Comparison of ENCODE assay signal across 9 cellular contexts in the genomic region with DNA sequence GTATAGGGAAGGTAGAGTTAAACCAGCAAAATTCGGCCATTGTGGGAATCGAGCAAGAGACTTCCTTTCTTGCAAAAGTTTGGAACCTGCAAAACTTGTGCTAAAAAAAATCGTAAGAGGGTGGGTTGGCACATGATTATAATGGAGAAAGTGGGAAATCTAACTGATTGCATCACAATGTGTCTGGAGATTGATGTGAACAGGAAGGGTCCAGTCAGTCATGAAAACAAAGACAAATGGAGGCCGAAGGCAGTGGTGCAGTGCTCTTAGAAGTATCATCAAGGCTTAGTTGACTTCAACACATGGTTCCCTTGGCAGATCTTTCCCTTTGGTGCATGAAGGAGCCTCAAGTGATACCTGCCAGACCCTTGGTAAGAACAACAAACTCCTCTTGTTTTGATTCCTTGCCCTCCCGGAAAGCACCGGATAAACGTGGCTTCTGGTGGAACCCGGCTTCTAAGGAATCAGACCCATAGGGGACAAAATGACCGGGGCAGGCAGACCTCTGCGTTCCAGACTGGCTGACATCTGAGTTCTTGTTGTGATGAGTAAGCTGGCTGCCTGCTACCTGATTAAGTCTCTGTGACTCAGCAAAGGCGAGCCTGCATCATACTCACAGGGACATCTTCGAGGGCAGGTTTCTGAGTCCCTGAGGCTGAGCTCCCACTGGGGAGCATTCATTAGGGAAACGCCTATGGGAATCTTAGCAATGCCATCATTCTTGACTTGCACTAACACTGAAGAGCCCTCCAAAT.
A peak's percentile ranks its signal among the peaks of the same experiment; 100 is the strongest.
DNase-seq lines count a peak whose midpoint lies in the region; ATAC-seq, FAIRE-seq and TF ChIP-seq lines count a peak whose summit lies in the region.
"Had no signal": no experiment of that assay in that cellular context is flagged by ENCODE, and none has a peak within 500 bp of the region (broad histone marks: within the 10 kb centered on the region; RNA-seq: fewer than 3 reads in every experiment).

No MANE protein-coding gene starts in this region.

- H3K4me3 Mint-ChIP-seq in central memory CD8-positive, alpha-beta T cell, result no peak overlapping the region

- H3K79me2 ChIP-seq in neural cell (replicated peaks; ENCODE audit: insufficient read depth, low read length), result no peaks in the 10 kb centered on the region

- H2AFZ ChIP-seq in neural cell (ENCODE audit: low read depth, low read length), result no peak overlapping the region

- H3K27me3 ChIP-seq in HUES6 (ENCODE audit: control insufficient read depth, insufficient read depth, low read length) (no peaks in the 10 kb centered on the region), neural cell (ENCODE audit: insufficient read depth, low read depth, low read length) (no peaks in the 10 kb centered on the region)

- H3K27me3 Mint-ChIP-seq in central memory CD8-positive, alpha-beta T cell, result no peaks in the 10 kb centered on the region

- peaks cover 8% of the 10 kb centered on the region; the same call in 1 of the 2 replicates for H3K4me1 ChIP-seq in HUES6 (ENCODE audit: control insufficient read depth, insufficient read depth, low read length)

- H3K9me2 ChIP-seq in neural cell (ENCODE audit: insufficient read depth, low read length), result no peaks in the 10 kb centered on the region

- TF ChIP-seq EP300 in neural cell (conservative IDR thresholded peaks at IDR 0.05; ENCODE audit: poor library complexity, severe bottlenecking), result no peak

- H3K9me3 ChIP-seq in HUES6 (ENCODE audit: control insufficient read depth, insufficient read depth, low read depth, low read length), result no peaks in the 10 kb centered on the region
- no peaks in the 10 kb centered on the region for H3K9me3 ChIP-seq in neural cell (ENCODE audit: low read length)

- peaks cover 36% of the 10 kb centered on the region for H3K4me1 Mint-ChIP-seq in central memory CD8-positive, alpha-beta T cell

- H3K36me3 ChIP-seq in HUES6 (ENCODE audit: control insufficient read depth, insufficient read depth, low read length) (0 out of 2 replicates have a peak, but pooled peaks cover 4% of the 10 kb centered on the region), neural cell (ENCODE audit: insufficient read depth, low read length) (no peaks in the 10 kb centered on the region)

- peak overlapping the region; percentile 4; the same call in 1 of the 2 replicates for H3K27ac ChIP-seq in HUES6 (ENCODE audit: low read depth, low read length)
- H3K27ac ChIP-seq in neural cell (ENCODE audit: low read length), result peak overlapping the region; percentile 67

- TF ChIP-seq RAD21 in neural cell (conservative IDR thresholded peaks at IDR 0.05), result no peak

- DNase-seq in Daoy (ENCODE audit: low read depth) (peak; percentile 66), GM12892 (ENCODE audit: insufficient read length) (no peak)
- DNase-seq in central memory CD8-positive, alpha-beta T cell (ENCODE audit: low spot score in 2 of 2), result no peak
- DNase-seq: NK-92 treated with Interleukin-12 subunit alpha and Interleukin-12 subunit beta, amount 100 ng/mL, for 24 hours; substantia nigra had no signal

- no peak overlapping the region for H3K4me3 ChIP-seq in HUES6 (ENCODE audit: low read depth, low read length)
- no peak overlapping the region for H3K4me3 ChIP-seq in neural cell (ENCODE audit: low read length)

- no peak for ATAC-seq in central memory CD8-positive, alpha-beta T cell (replicated peaks; ENCODE audit: extremely low read depth, poor library complexity, severe bottlenecking)
- ATAC-seq in HG02642 (IDR thresholded peaks at IDR 0.05; ENCODE audit: poor library complexity, unreplicated experiment) (no peak), GM21576 (IDR thresholded peaks at IDR 0.05; ENCODE audit: unreplicated experiment) (no peak)

- no peak for TF ChIP-seq CTCF in neural cell (IDR thresholded peaks at IDR 0.05; ENCODE audit: poor library complexity, severe bottlenecking)

- no peaks in the 10 kb centered on the region for H3F3A ChIP-seq in neural cell (ENCODE audit: insufficient read depth, low read length, poor library complexity, severe bottlenecking)

- H4K20me1 ChIP-seq in neural cell (ENCODE audit: insufficient read depth), result no peaks in the 10 kb centered on the region

- H3K9me3 Mint-ChIP-seq in central memory CD8-positive, alpha-beta T cell, result no peaks in the 10 kb centered on the region

- H3K36me3 Mint-ChIP-seq in central memory CD8-positive, alpha-beta T cell (ENCODE audit: insufficient read depth), result peaks cover 22% of the 10 kb centered on the region

- peak overlapping the region; percentile 27 for H3K9ac ChIP-seq in HUES6 (ENCODE audit: low read length)
- H3K9ac ChIP-seq in neural cell (ENCODE audit: low read length), result no peak overlapping the region

- H3K27ac Mint-ChIP-seq in central memory CD8-positive, alpha-beta T cell (ENCODE audit: low read depth), result peak overlapping the region; percentile 57

- FAIRE-seq in GM12892 (lab: Jason Lieb, UNC), result no peak

- TF ChIP-seq POLR2A in GM12892 (IDR thresholded peaks at IDR 0.05; ENCODE audit: low read depth, low read length), result no peak

- H3K4me2 ChIP-seq in neural cell (ENCODE audit: low read length), result no peak overlapping the region

TF ChIP-seq in neural cell, 6 proteins besides CTCF, POLR2A, EP300 and RAD21:
- TF ChIP-seq, protein P1, sequence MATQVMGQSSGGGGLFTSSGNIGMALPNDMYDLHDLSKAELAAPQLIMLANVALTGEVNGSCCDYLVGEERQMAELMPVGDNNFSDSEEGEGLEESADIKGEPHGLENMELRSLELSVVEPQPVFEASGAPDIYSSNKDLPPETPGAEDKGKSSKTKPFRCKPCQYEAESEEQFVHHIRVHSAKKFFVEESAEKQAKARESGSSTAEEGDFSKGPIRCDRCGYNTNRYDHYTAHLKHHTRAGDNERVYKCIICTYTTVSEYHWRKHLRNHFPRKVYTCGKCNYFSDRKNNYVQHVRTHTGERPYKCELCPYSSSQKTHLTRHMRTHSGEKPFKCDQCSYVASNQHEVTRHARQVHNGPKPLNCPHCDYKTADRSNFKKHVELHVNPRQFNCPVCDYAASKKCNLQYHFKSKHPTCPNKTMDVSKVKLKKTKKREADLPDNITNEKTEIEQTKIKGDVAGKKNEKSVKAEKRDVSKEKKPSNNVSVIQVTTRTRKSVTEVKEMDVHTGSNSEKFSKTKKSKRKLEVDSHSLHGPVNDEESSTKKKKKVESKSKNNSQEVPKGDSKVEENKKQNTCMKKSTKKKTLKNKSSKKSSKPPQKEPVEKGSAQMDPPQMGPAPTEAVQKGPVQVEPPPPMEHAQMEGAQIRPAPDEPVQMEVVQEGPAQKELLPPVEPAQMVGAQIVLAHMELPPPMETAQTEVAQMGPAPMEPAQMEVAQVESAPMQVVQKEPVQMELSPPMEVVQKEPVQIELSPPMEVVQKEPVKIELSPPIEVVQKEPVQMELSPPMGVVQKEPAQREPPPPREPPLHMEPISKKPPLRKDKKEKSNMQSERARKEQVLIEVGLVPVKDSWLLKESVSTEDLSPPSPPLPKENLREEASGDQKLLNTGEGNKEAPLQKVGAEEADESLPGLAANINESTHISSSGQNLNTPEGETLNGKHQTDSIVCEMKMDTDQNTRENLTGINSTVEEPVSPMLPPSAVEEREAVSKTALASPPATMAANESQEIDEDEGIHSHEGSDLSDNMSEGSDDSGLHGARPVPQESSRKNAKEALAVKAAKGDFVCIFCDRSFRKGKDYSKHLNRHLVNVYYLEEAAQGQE (IDR thresholded peaks at IDR 0.05; ENCODE audit: borderline replicate concordance), result no peak
- TF ChIP-seq EZH2 (IDR thresholded peaks at IDR 0.05; ENCODE audit: borderline replicate concordance, insufficient read depth, low read length, poor library complexity, severe bottlenecking), result no peak
